10 cellular contexts compared by ENCODE assay signal in the genomic region with DNA sequence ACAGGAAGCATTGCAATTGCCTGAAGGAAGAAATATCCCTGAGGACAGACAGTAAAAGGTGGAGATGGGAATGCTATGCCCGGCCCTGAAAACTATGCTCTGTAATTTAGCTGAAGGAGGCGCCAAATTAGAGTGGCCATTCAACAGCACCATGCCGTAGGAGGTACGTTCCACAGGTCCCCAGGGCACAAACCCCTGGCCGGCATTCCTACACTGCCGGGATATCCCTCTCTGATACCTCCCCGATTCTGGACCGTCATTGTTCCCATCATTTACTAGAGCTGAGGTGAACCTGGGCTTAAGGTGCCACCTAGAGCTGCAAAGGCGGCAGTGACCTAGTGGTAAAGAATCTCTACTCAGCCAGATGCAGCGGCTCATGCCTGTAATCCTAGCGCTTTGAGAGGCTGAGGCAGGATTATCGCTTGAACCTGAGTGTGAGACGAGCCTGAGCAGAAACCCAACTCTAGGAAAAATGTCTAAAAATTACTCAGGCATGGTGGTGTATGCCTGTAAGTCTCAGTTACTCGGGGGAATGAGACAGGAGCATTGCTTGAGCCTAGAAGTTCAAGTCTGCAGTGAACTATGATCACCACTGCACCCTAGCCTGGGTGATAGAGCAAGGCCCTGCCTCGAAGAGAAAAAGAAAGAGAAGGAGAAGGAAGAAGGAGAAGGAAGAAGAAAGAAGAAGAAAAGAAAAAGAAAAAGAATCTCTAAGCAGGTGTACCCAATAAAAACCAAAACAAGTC. TPM values are rescaled to one million over a fixed set of nuclear protein-coding genes. Genes with fewer than 3 reads are reported as not detected.
DNase-seq lines count a peak whose midpoint lies in the region; ATAC-seq and TF ChIP-seq lines count a peak whose summit lies in the region.
"Had no signal": no experiment of that assay in that cellular context is flagged by ENCODE, and none has a peak within 500 bp of the region (broad histone marks: within the 10 kb centered on the region; RNA-seq: fewer than 3 reads in every experiment).

No MANE protein-coding gene starts in this region.

- no peaks in the 10 kb centered on the region for H3K36me3 Mint-ChIP-seq in type B pancreatic cell
- H3K36me3 Mint-ChIP-seq in mesothelial cell of epicardium, result peaks cover 2% of the 10 kb centered on the region
- H3K36me3 Mint-ChIP-seq in activated T-cell treated with anti-CD3 and anti-CD28 coated beads, Interleukin-2, amount 50 U/mL, for 72 hours (ENCODE audit: insufficient read depth in 2 of 2), result no peaks in the 10 kb centered on the region

- H3K27ac Mint-ChIP-seq in type B pancreatic cell (no peak overlapping the region), mesothelial cell of epicardium (no peak overlapping the region)
- no peak overlapping the region for H3K27ac Mint-ChIP-seq in activated T-cell treated with anti-CD3 and anti-CD28 coated beads, Interleukin-2, amount 50 U/mL, for 72 hours
- H3K27ac Mint-ChIP-seq: activated naive CD8-positive, alpha-beta T cell had no signal

- H3K4me3 Mint-ChIP-seq in type B pancreatic cell, result peak overlapping the region; percentile 31
- H3K4me3 Mint-ChIP-seq in mesothelial cell of epicardium, result no peak overlapping the region
- H3K4me3 Mint-ChIP-seq in activated T-cell treated with anti-CD3 and anti-CD28 coated beads, Interleukin-2, amount 50 U/mL, for 72 hours, result no peak overlapping the region
- H3K4me3 Mint-ChIP-seq: activated naive CD8-positive, alpha-beta T cell had no signal

- no peaks in the 10 kb centered on the region for H3K27me3 ChIP-seq in WERI-Rb-1 (ENCODE audit: insufficient read depth, low read depth, severe bottlenecking)

- ATAC-seq in activated T-cell treated with anti-CD3 and anti-CD28 coated beads, Interleukin-2, amount 50 U/mL, for 72 hours (replicated peaks in 1 of 2), result no peak

- H3K27me3 Mint-ChIP-seq in type B pancreatic cell (peaks cover 4% of the 10 kb centered on the region), mesothelial cell of epicardium (ENCODE audit: low read depth) (peaks cover 3% of the 10 kb centered on the region)
- H3K27me3 Mint-ChIP-seq in activated T-cell treated with anti-CD3 and anti-CD28 coated beads, Interleukin-2, amount 50 U/mL, for 72 hours (ENCODE audit: low read depth), result peaks cover 23% of the 10 kb centered on the region

- H3K9me3 Mint-ChIP-seq in type B pancreatic cell (no peaks in the 10 kb centered on the region), mesothelial cell of epicardium (peaks cover 12% of the 10 kb centered on the region)
- H3K9me3 Mint-ChIP-seq in activated T-cell treated with anti-CD3 and anti-CD28 coated beads, Interleukin-2, amount 50 U/mL, for 72 hours, result no peaks in the 10 kb centered on the region

- no peaks in the 10 kb centered on the region for H3K9me3 ChIP-seq in WERI-Rb-1 (ENCODE audit: severe bottlenecking)

- DNase-seq in SIG-M5 treated with dmso at 0.1 percent for 504 hours (lab: John Stamatoyannopoulos, UW; ENCODE audit: unreplicated experiment), result peak; percentile 1
- DNase-seq in SIG-M5 (lab: John Stamatoyannopoulos, UW), result no peak
- DNase-seq in WERI-Rb-1, result peak; percentile 77
- peak; percentile 74 for DNase-seq in iPS DF 4.7 (ENCODE audit: extremely low read depth, low spot score)
- no peak for DNase-seq in type B pancreatic cell (ENCODE audit: extremely low spot score, unreplicated experiment)
- no peak for DNase-seq in mesothelial cell of epicardium (ENCODE audit: low spot score in 2 of 2, unreplicated experiment in 2 of 2)
- DNase-seq in activated T-cell treated with anti-CD3 and anti-CD28 coated beads, Interleukin-2, amount 50 U/mL, for 72 hours, result no peak
- DNase-seq in SKM-1 treated with dmso at 0.1 percent for 144 hours (lab: John Stamatoyannopoulos, UW; ENCODE audit: unreplicated experiment), result no peak
- DNase-seq: occipital lobe had no signal

- peak; percentile 64 for TF ChIP-seq CTCF in WERI-Rb-1 (IDR thresholded peaks at IDR 0.05; ENCODE audit: low read depth, low read length)
- TF ChIP-seq CTCF in type B pancreatic cell (conservative IDR thresholded peaks at IDR 0.05), result peak; percentile 47
- TF ChIP-seq CTCF in mesothelial cell of epicardium (IDR thresholded peaks at IDR 0.05; ENCODE audit: unreplicated experiment), result no peak

- H3K36me3 ChIP-seq in WERI-Rb-1, result no peaks in the 10 kb centered on the region

- H3K4me1 Mint-ChIP-seq in type B pancreatic cell (ENCODE audit: unreplicated experiment) (no peaks in the 10 kb centered on the region), mesothelial cell of epicardium (peaks cover 7% of the 10 kb centered on the region)
- H3K4me1 Mint-ChIP-seq in activated T-cell treated with anti-CD3 and anti-CD28 coated beads, Interleukin-2, amount 50 U/mL, for 72 hours (ENCODE audit: low read depth), result no peaks in the 10 kb centered on the region

- H3K27ac ChIP-seq in WERI-Rb-1, result no peak overlapping the region

- H3K4me3 ChIP-seq in WERI-Rb-1 (ENCODE audit: low read depth, low read length), result no peak overlapping the region

RNA-seq across cellular contexts. Expression of a gene that starts 53.0 kb away (rescaled TPM):
- total RNA-seq in type B pancreatic cell (ENCODE audit: low replicate concordance), result 47.3 and 50.8 TPM in 2 replicates
- total RNA-seq in mesothelial cell of epicardium, result 53.7 to 54.2 TPM (median 53.8 TPM) in 3 replicates
- 10 to 100 TPM; 48.5 to 52.3 TPM for total RNA-seq in activated T-cell treated with anti-CD3 and anti-CD28 coated beads, Interleukin-2, amount 50 U/mL, for 72 hours

Comparison
In these comparisons a context has a peak if more than half of its experiments do, and no peak if none do; other contexts are left out.
1. DNase-seq: peak in SIG-M5 treated with dmso at 0.1 percent for 504 hours (single experiment), WERI-Rb-1 (single experiment) and iPS DF 4.7 (single experiment); none in SIG-M5 (single experiment), type B pancreatic cell (single experiment), mesothelial cell of epicardium (0 of 2), activated T-cell treated with anti-CD3 and anti-CD28 coated beads, Interleukin-2, amount 50 U/mL, for 72 hours (0 of 2) and SKM-1 treated with dmso at 0.1 percent for 144 hours (single experiment).